Comparison of ENCODE assay signal across 9 cellular contexts in genomic region chr7:3043544-3044395, GRCh38. TPM values are rescaled to one million over a fixed set of nuclear protein-coding genes. Genes with fewer than 3 reads are reported as not detected.
DNase-seq lines count a peak whose midpoint lies in the region; ATAC-seq and TF ChIP-seq lines count a peak whose summit lies in the region.
"Had no signal": no experiment of that assay in that cellular context is flagged by ENCODE, and none has a peak within 500 bp of the region (broad histone marks: within the 10 kb centered on the region; RNA-seq: fewer than 3 reads in every experiment).

Gene CARD11, minus strand, starts transcription at chr7:3043867. Its CDS starts 85,361 bp downstream, at chr7:2958506.

- intact Hi-C loops in left ventricle myocardium superior (cut with micrococcal nuclease) (no loop called here), testis (cut with DNase I; ENCODE audit: low total_unique reads) (no loop called here)

- H3K9me3 ChIP-seq in iPS-18c (ENCODE audit: control insufficient read depth, insufficient read depth, low read length) (no peaks in the 10 kb centered on the region), testis (no peaks in the 10 kb centered on the region)

- in situ Hi-C loops in GM13976 (cut with MboI; ENCODE audit: low sequenced_read_pairs, unreplicated experiment) = no loop called here

- peaks cover 51% of the 10 kb centered on the region for H3K4me1 Mint-ChIP-seq in stimulated activated naive CD8-positive, alpha-beta T cell treated with anti-CD3 and anti-CD28 coated beads, Interleukin-15, Interleukin-2, amounts not matched to agents 100 ng/mL and 50 ng/mL, for 24 hours (ENCODE audit: low read depth)

- TF ChIP-seq POLR2A in testis (IDR thresholded peaks at IDR 0.05) = no peak

- H3K9me3 Mint-ChIP-seq in stimulated activated naive CD8-positive, alpha-beta T cell treated with anti-CD3 and anti-CD28 coated beads, Interleukin-15, Interleukin-2, amounts not matched to agents 100 ng/mL and 50 ng/mL, for 24 hours = no peaks in the 10 kb centered on the region

- peak within 1 kb of the TSS; percentile 92 for H3K27ac Mint-ChIP-seq in stimulated activated naive CD8-positive, alpha-beta T cell treated with anti-CD3 and anti-CD28 coated beads, Interleukin-15, Interleukin-2, amounts not matched to agents 100 ng/mL and 50 ng/mL, for 24 hours

- peak; percentile 33 for ATAC-seq in HG03520 (IDR thresholded peaks at IDR 0.05; ENCODE audit: unreplicated experiment)
- no peak for ATAC-seq in left ventricle myocardium superior

- no peaks in the 10 kb centered on the region for H3K4me1 ChIP-seq in testis

- peak; percentile 16 for TF ChIP-seq CTCF in GM13976 (IDR thresholded peaks at IDR 0.05; ENCODE audit: borderline replicate concordance, control extremely low read depth, extremely low read depth, insufficient read depth, missing control alignments)
- no peak for TF ChIP-seq CTCF in testis (IDR thresholded peaks at IDR 0.05)

- no peak within 1 kb of the TSS for H3K27ac ChIP-seq in testis

- H3K4me3 Mint-ChIP-seq in stimulated activated naive CD8-positive, alpha-beta T cell treated with anti-CD3 and anti-CD28 coated beads, Interleukin-15, Interleukin-2, amounts not matched to agents 100 ng/mL and 50 ng/mL, for 24 hours = peak within 1 kb of the TSS; percentile 93

- peak; percentile 83 for DNase-seq in GM13976 (ENCODE audit: low spot score)
- peak; percentile 39 for DNase-seq in activated T-cell treated with anti-CD3 and anti-CD28 coated beads for 1 hour (ENCODE audit: low read depth)
- no peak for DNase-seq in left ventricle myocardium superior
- DNase-seq in testis = no peak
- no peak for DNase-seq in retina

- no peaks in the 10 kb centered on the region for H3K27me3 Mint-ChIP-seq in stimulated activated naive CD8-positive, alpha-beta T cell treated with anti-CD3 and anti-CD28 coated beads, Interleukin-15, Interleukin-2, amounts not matched to agents 100 ng/mL and 50 ng/mL, for 24 hours

- H3K4me3 ChIP-seq in iPS-18c (ENCODE audit: insufficient read depth, low read depth, low read length) (peak within 1 kb of the TSS; percentile 50), testis (peak within 1 kb of the TSS in 1 of 2 donors; percentile 39)

- H3K27me3 ChIP-seq in testis = no peaks in the 10 kb centered on the region

- 8% methylated on average over 23 to 33 of the region's 45 CpGs for WGBS in testis, 2 donors

- peaks cover 27% of the 10 kb centered on the region for H3K36me3 Mint-ChIP-seq in stimulated activated naive CD8-positive, alpha-beta T cell treated with anti-CD3 and anti-CD28 coated beads, Interleukin-15, Interleukin-2, amounts not matched to agents 100 ng/mL and 50 ng/mL, for 24 hours (ENCODE audit: low read depth)

- H3K36me3 ChIP-seq in testis (ENCODE audit: low read depth, missing control alignments) = no peaks in the 10 kb centered on the region

RNA-seq across cellular contexts. Expression of gene CARD11, which starts in this region (rescaled TPM):
- total RNA-seq in left ventricle myocardium superior (0.37 TPM), testis (1 to 10 TPM; 2.9 to 3.9 TPM)
- polyA plus RNA-seq in testis (ENCODE audit: insufficient read depth, low read depth, low replicate concordance) = 3.2 TPM
- polyA plus RNA-seq: neural cell had no signal

Comparison
In these comparisons a context has a peak if more than half of its experiments do, and no peak if none do; other contexts are left out.
1. DNase-seq: peak in GM13976 (single experiment) and activated T-cell treated with anti-CD3 and anti-CD28 coated beads for 1 hour (single experiment); none in left ventricle myocardium superior (single experiment), testis (single experiment) and retina (single experiment).